Comparison of ENCODE assay signal across 8 cellular contexts in the genomic region with DNA sequence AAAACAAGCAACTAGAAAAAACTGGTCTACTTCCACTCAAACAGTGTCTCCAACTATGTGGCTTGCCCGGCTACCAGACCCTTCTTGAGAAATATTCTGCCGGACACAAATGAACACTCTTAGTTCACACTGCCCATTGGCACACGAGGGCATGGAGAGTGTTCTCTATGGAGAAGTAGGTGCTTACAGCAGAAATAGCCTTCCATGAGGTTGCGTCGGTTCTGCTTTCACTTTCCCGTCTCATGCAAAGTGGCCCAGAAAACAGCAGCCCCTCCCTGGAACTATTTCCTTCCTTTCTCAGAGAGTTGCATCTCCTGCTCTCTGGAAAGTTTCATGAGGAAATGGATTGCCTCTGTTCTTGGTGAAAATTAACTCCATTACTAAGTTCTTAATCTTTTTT. TPM values are rescaled to one million over a fixed set of nuclear protein-coding genes. Genes with fewer than 3 reads are reported as not detected.
DNase-seq lines count a peak whose midpoint lies in the region; ATAC-seq, FAIRE-seq and TF ChIP-seq lines count a peak whose summit lies in the region.

No MANE protein-coding gene starts in this region.

- peak; percentile 45 for DNase-seq in AG10803 (ENCODE audit: low read depth)
- no peak for DNase-seq in GM19239 (ENCODE audit: insufficient read length, low spot score)
- DNase-seq in M059J (ENCODE audit: low read depth), result peak; percentile 20
- DNase-seq in activated naive CD8-positive, alpha-beta T cell treated with anti-CD3 and anti-CD28 coated beads, Interleukin-2, amount 10 ng/mL, durations not matched to agents 7 days and 5 days, result no peak
- peak; percentile 62 for DNase-seq in hepatocyte (ENCODE audit: low spot score)
- peak; percentile 23 for DNase-seq in stimulated activated CD4-positive, alpha-beta T cell treated with anti-CD3 and anti-CD28 coated beads, Interleukin-2, amount 100 ng/mL, for 4 hours (ENCODE audit: low read depth)
- no peak for DNase-seq in activated CD4-positive, CD25-positive, alpha-beta regulatory T cell treated with anti-CD3 and anti-CD28 coated beads, Interleukin-2, amount 50 U/mL, for 72 hours
- no peak for DNase-seq in D721Med (ENCODE audit: insufficient read length, low spot score)

- no peaks in the 10 kb centered on the region for H4K20me1 ChIP-seq in hepatocyte (ENCODE audit: insufficient read depth, poor library complexity, severe bottlenecking)

- TF ChIP-seq CTCF in AG10803 (conservative IDR thresholded peaks at IDR 0.05; ENCODE audit: low read length), result no peak
- no peak for TF ChIP-seq CTCF in hepatocyte (IDR thresholded peaks at IDR 0.05; ENCODE audit: poor library complexity)
- TF ChIP-seq CTCF in D721Med (IDR thresholded peaks at IDR 0.05; ENCODE audit: insufficient read depth, missing control alignments), result no peak

- H3K9me3 ChIP-seq in hepatocyte (ENCODE audit: low read depth), result no peaks in the 10 kb centered on the region

- peaks cover 16% of the 10 kb centered on the region for H3K4me1 ChIP-seq in hepatocyte (ENCODE audit: insufficient read depth)

- no peaks in the 10 kb centered on the region for H3K36me3 Mint-ChIP-seq in activated naive CD8-positive, alpha-beta T cell treated with anti-CD3 and anti-CD28 coated beads, Interleukin-2, amount 10 ng/mL, durations not matched to agents 7 days and 5 days

- POLR2A ChIA-PET in activated naive CD8-positive, alpha-beta T cell treated with anti-CD3 and anti-CD28 coated beads, Interleukin-2, amount 10 ng/mL, durations not matched to agents 7 days and 5 days (lab: Charles Lee), result no interaction called here

- H3K79me2 ChIP-seq in hepatocyte, result no peaks in the 10 kb centered on the region

- H3K27ac Mint-ChIP-seq in activated naive CD8-positive, alpha-beta T cell treated with anti-CD3 and anti-CD28 coated beads, Interleukin-2, amount 10 ng/mL, durations not matched to agents 7 days and 5 days, result no peak overlapping the region

- H3K4me3 Mint-ChIP-seq in activated naive CD8-positive, alpha-beta T cell treated with anti-CD3 and anti-CD28 coated beads, Interleukin-2, amount 10 ng/mL, durations not matched to agents 7 days and 5 days, result peak overlapping the region; percentile 21

- WGBS in hepatocyte (ENCODE audit: low lambda C conversion rate, missing lambda C conversion rate), result 29% methylated on average over 6 of the region's 6 CpGs

- H3K4me1 Mint-ChIP-seq in activated naive CD8-positive, alpha-beta T cell treated with anti-CD3 and anti-CD28 coated beads, Interleukin-2, amount 10 ng/mL, durations not matched to agents 7 days and 5 days, result peaks cover 12% of the 10 kb centered on the region

- H3K27me3 ChIP-seq in hepatocyte, result no peaks in the 10 kb centered on the region

- H3K9me2 ChIP-seq in hepatocyte (replicated peaks; ENCODE audit: insufficient read depth), result no peaks in the 10 kb centered on the region

- H3K4me3 ChIP-seq in AG10803 (ENCODE audit: low read length) (peak overlapping the region; percentile 41), hepatocyte (no peak overlapping the region)

- peaks cover 18% of the 10 kb centered on the region for H3K27me3 Mint-ChIP-seq in activated naive CD8-positive, alpha-beta T cell treated with anti-CD3 and anti-CD28 coated beads, Interleukin-2, amount 10 ng/mL, durations not matched to agents 7 days and 5 days

- H2AFZ ChIP-seq in hepatocyte, result peak overlapping the region; percentile 29

- no peaks in the 10 kb centered on the region for H3K9me3 Mint-ChIP-seq in activated naive CD8-positive, alpha-beta T cell treated with anti-CD3 and anti-CD28 coated beads, Interleukin-2, amount 10 ng/mL, durations not matched to agents 7 days and 5 days

- peak overlapping the region; percentile 40 for H3K27ac ChIP-seq in hepatocyte

- H3K36me3 ChIP-seq in hepatocyte (replicated peaks; ENCODE audit: insufficient read depth, low read depth), result no peaks in the 10 kb centered on the region

- peak; percentile 99 for FAIRE-seq in GM19239 (lab: Jason Lieb, UNC)
- no peak for FAIRE-seq in D721Med (lab: Jason Lieb, UNC)

- ATAC-seq in activated naive CD8-positive, alpha-beta T cell treated with anti-CD3 and anti-CD28 coated beads, Interleukin-2, amount 10 ng/mL, durations not matched to agents 7 days and 5 days (ENCODE audit: low read depth), result peak; percentile 62

- peak overlapping the region; percentile 60 for H3K4me2 ChIP-seq in hepatocyte

RNA-seq across cellular contexts. Expression of a gene that starts 9.5 kb away (rescaled TPM):
- total RNA-seq in M059J (2014; rRNA removed; shearing (Covaris generic)), result not detected in 2 replicates
- total RNA-seq in activated naive CD8-positive, alpha-beta T cell treated with anti-CD3 and anti-CD28 coated beads, Interleukin-2, amount 10 ng/mL, durations not matched to agents 7 days and 5 days, result 1 to 10 TPM; 7.5 to 8.3 TPM
- total RNA-seq in hepatocyte, result 1.4 and 2.0 TPM in 2 replicates
- 0.79 and 0.83 TPM in 2 replicates for polyA plus RNA-seq in hepatocyte

RNA-seq across cellular contexts. Expression of a gene that starts 50.5 kb away (rescaled TPM):
- total RNA-seq in M059J (2014; rRNA removed; shearing (Covaris generic)), result 148 and 223 TPM in 2 replicates
- 100 to 1,000 TPM; 365 to 371 TPM for total RNA-seq in activated naive CD8-positive, alpha-beta T cell treated with anti-CD3 and anti-CD28 coated beads, Interleukin-2, amount 10 ng/mL, durations not matched to agents 7 days and 5 days
- total RNA-seq in hepatocyte, result 132 and 133 TPM in 2 replicates
- polyA plus RNA-seq in hepatocyte, result 106 and 118 TPM in 2 replicates

RNA-seq across cellular contexts. Expression of a gene that starts 54.5 kb away (rescaled TPM):
- total RNA-seq in M059J (2014; rRNA removed; shearing (Covaris generic)), result 1.3 and 2.0 TPM in 2 replicates
- total RNA-seq in activated naive CD8-positive, alpha-beta T cell treated with anti-CD3 and anti-CD28 coated beads, Interleukin-2, amount 10 ng/mL, durations not matched to agents 7 days and 5 days, result 10 to 100 TPM; 35.7 to 39.8 TPM
- 2.6 and 5.3 TPM in 2 replicates for total RNA-seq in hepatocyte
- polyA plus RNA-seq in hepatocyte, result 1.7 and 4.7 TPM in 2 replicates

RNA-seq across cellular contexts. Expression of a gene that starts 56.9 kb away (rescaled TPM):
- total RNA-seq in M059J (2014; rRNA removed; shearing (Covaris generic)), result not detected in 2 replicates
- total RNA-seq in activated naive CD8-positive, alpha-beta T cell treated with anti-CD3 and anti-CD28 coated beads, Interleukin-2, amount 10 ng/mL, durations not matched to agents 7 days and 5 days, result 10 to 100 TPM; 43.4 to 44.7 TPM
- 18.0 and 22.1 TPM in 2 replicates for total RNA-seq in hepatocyte
- polyA plus RNA-seq in hepatocyte, result 12.4 and 16.0 TPM in 2 replicates

Comparison
In these comparisons a context has a peak if more than half of its experiments do, and no peak if none do; other contexts are left out.
1. DNase-seq: peak in AG10803 (single experiment), M059J (single experiment), hepatocyte (single experiment) and stimulated activated CD4-positive, alpha-beta T cell treated with anti-CD3 and anti-CD28 coated beads, Interleukin-2, amount 100 ng/mL, for 4 hours (single experiment); none in GM19239 (single experiment), activated naive CD8-positive, alpha-beta T cell treated with anti-CD3 and anti-CD28 coated beads, Interleukin-2, amount 10 ng/mL, durations not matched to agents 7 days and 5 days (single experiment), activated CD4-positive, CD25-positive, alpha-beta regulatory T cell treated with anti-CD3 and anti-CD28 coated beads, Interleukin-2, amount 50 U/mL, for 72 hours (single experiment) and D721Med (single experiment).